ENCODE assay signal across 1 cellular context in the genomic region with DNA sequence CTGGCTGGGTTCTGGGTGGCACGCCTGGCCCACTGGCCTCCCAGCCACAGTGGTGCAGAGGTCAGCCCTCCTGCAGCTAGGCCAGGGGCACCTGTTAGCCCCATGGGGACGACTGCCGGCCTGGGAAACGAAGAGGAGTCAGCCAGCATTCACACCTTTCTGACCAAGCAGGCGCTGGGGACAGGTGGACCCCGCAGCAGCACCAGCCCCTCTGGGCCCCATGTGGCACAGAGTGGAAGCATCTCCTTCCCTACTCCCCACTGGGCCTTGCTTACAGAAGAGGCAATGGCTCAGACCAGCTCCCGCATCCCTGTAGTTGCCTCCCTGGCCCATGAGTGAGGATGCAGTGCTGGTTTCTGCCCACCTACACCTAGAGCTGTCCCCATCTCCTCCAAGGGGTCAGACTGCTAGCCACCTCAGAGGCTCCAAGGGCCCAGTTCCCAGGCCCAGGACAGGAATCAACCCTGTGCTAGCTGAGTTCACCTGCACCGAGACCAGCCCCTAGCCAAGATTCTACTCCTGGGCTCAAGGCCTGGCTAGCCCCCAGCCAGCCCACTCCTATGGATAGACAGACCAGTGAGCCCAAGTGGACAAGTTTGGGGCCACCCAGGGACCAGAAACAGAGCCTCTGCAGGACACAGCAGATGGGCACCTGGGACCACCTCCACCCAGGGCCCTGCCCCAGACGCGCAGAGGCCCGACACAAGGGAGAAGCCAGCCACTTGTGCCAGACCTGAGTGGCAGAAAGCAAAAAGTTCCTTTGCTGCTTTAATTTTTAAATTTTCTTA.
TF ChIP-seq lines count a peak whose summit lies in the region.

No MANE protein-coding gene starts in this region.

TF ChIP-seq in K562, 482 proteins besides CTCF, POLR2A, EP300 and RAD21 (continued from another document and continues in another):
- TF ChIP-seq, protein P1, sequence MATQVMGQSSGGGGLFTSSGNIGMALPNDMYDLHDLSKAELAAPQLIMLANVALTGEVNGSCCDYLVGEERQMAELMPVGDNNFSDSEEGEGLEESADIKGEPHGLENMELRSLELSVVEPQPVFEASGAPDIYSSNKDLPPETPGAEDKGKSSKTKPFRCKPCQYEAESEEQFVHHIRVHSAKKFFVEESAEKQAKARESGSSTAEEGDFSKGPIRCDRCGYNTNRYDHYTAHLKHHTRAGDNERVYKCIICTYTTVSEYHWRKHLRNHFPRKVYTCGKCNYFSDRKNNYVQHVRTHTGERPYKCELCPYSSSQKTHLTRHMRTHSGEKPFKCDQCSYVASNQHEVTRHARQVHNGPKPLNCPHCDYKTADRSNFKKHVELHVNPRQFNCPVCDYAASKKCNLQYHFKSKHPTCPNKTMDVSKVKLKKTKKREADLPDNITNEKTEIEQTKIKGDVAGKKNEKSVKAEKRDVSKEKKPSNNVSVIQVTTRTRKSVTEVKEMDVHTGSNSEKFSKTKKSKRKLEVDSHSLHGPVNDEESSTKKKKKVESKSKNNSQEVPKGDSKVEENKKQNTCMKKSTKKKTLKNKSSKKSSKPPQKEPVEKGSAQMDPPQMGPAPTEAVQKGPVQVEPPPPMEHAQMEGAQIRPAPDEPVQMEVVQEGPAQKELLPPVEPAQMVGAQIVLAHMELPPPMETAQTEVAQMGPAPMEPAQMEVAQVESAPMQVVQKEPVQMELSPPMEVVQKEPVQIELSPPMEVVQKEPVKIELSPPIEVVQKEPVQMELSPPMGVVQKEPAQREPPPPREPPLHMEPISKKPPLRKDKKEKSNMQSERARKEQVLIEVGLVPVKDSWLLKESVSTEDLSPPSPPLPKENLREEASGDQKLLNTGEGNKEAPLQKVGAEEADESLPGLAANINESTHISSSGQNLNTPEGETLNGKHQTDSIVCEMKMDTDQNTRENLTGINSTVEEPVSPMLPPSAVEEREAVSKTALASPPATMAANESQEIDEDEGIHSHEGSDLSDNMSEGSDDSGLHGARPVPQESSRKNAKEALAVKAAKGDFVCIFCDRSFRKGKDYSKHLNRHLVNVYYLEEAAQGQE (CRISPR knock-in tag; IDR thresholded peaks at IDR 0.05; ENCODE audit: low read depth) = peak; percentile 24; the same call in 1 of the 2 replicates
- TF ChIP-seq HNRNPUL1 (IDR thresholded peaks at IDR 0.05; ENCODE audit: low read length) (no peak), ZNF41 (CRISPR knock-in tag; conservative IDR thresholded peaks at IDR 0.05) (no peak), RB1 (IDR thresholded peaks at IDR 0.05; ENCODE audit: low read depth) (0 out of 2 replicates have a peak, but pooled peaks have one; percentile 33), ZNF311 (CRISPR knock-in tag; IDR thresholded peaks at IDR 0.05) (no peak), ZBTB1 (CRISPR knock-in tag; IDR thresholded peaks at IDR 0.05; ENCODE audit: borderline replicate concordance, low read depth) (no peak), MBD2 (IDR thresholded peaks at IDR 0.05; ENCODE audit: borderline replicate concordance, low read depth) (no peak), NCOA1 (IDR thresholded peaks at IDR 0.05; ENCODE audit: low read depth) (no peak), GTF2A2 (tag; IDR thresholded peaks at IDR 0.05) (no peak), CBX5 (IDR thresholded peaks at IDR 0.05; ENCODE audit: borderline replicate concordance, low read depth) (no peak), ZBTB17 (CRISPR knock-in tag; IDR thresholded peaks at IDR 0.05) (0 out of 2 replicates have a peak, but pooled peaks have one; percentile 17), MAFG (tag; conservative IDR thresholded peaks at IDR 0.05) (no peak), NFXL1 (CRISPR knock-in tag; IDR thresholded peaks at IDR 0.05) (0 out of 2 replicates have a peak, but pooled peaks have one; percentile 44), ESRRA (IDR thresholded peaks at IDR 0.05; ENCODE audit: borderline replicate concordance, low read depth) (no peak), ZNF12 (CRISPR knock-in tag; IDR thresholded peaks at IDR 0.05) (no peak), ELF4 (CRISPR knock-in tag; IDR thresholded peaks at IDR 0.05) (peak; percentile 83; the same call in 1 of the 2 replicates), ZNF121 (CRISPR knock-in tag; conservative IDR thresholded peaks at IDR 0.05) (no peak), ADNP (tag; IDR thresholded peaks at IDR 0.05) (no peak), TAF15 (IDR thresholded peaks at IDR 0.05; ENCODE audit: low read depth, low read length) (no peak)
- TF ChIP-seq, protein P2, sequence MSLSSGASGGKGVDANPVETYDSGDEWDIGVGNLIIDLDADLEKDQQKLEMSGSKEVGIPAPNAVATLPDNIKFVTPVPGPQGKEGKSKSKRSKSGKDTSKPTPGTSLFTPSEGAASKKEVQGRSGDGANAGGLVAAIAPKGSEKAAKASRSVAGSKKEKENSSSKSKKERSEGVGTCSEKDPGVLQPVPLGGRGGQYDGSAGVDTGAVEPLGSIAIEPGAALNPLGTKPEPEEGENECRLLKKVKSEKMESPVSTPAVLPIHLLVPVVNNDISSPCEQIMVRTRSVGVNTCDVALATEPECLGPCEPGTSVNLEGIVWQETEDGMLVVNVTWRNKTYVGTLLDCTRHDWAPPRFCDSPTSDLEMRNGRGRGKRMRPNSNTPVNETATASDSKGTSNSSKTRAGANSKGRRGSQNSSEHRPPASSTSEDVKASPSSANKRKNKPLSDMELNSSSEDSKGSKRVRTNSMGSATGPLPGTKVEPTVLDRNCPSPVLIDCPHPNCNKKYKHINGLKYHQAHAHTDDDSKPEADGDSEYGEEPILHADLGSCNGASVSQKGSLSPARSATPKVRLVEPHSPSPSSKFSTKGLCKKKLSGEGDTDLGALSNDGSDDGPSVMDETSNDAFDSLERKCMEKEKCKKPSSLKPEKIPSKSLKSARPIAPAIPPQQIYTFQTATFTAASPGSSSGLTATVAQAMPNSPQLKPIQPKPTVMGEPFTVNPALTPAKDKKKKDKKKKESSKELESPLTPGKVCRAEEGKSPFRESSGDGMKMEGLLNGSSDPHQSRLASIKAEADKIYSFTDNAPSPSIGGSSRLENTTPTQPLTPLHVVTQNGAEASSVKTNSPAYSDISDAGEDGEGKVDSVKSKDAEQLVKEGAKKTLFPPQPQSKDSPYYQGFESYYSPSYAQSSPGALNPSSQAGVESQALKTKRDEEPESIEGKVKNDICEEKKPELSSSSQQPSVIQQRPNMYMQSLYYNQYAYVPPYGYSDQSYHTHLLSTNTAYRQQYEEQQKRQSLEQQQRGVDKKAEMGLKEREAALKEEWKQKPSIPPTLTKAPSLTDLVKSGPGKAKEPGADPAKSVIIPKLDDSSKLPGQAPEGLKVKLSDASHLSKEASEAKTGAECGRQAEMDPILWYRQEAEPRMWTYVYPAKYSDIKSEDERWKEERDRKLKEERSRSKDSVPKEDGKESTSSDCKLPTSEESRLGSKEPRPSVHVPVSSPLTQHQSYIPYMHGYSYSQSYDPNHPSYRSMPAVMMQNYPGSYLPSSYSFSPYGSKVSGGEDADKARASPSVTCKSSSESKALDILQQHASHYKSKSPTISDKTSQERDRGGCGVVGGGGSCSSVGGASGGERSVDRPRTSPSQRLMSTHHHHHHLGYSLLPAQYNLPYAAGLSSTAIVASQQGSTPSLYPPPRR (CRISPR knock-in tag; IDR thresholded peaks at IDR 0.05; ENCODE audit: borderline replicate concordance) = no peak
- TF ChIP-seq, protein P3, sequence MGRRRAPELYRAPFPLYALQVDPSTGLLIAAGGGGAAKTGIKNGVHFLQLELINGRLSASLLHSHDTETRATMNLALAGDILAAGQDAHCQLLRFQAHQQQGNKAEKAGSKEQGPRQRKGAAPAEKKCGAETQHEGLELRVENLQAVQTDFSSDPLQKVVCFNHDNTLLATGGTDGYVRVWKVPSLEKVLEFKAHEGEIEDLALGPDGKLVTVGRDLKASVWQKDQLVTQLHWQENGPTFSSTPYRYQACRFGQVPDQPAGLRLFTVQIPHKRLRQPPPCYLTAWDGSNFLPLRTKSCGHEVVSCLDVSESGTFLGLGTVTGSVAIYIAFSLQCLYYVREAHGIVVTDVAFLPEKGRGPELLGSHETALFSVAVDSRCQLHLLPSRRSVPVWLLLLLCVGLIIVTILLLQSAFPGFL (CRISPR knock-in tag; IDR thresholded peaks at IDR 0.05) = no peak
- TF ChIP-seq, protein P4, sequence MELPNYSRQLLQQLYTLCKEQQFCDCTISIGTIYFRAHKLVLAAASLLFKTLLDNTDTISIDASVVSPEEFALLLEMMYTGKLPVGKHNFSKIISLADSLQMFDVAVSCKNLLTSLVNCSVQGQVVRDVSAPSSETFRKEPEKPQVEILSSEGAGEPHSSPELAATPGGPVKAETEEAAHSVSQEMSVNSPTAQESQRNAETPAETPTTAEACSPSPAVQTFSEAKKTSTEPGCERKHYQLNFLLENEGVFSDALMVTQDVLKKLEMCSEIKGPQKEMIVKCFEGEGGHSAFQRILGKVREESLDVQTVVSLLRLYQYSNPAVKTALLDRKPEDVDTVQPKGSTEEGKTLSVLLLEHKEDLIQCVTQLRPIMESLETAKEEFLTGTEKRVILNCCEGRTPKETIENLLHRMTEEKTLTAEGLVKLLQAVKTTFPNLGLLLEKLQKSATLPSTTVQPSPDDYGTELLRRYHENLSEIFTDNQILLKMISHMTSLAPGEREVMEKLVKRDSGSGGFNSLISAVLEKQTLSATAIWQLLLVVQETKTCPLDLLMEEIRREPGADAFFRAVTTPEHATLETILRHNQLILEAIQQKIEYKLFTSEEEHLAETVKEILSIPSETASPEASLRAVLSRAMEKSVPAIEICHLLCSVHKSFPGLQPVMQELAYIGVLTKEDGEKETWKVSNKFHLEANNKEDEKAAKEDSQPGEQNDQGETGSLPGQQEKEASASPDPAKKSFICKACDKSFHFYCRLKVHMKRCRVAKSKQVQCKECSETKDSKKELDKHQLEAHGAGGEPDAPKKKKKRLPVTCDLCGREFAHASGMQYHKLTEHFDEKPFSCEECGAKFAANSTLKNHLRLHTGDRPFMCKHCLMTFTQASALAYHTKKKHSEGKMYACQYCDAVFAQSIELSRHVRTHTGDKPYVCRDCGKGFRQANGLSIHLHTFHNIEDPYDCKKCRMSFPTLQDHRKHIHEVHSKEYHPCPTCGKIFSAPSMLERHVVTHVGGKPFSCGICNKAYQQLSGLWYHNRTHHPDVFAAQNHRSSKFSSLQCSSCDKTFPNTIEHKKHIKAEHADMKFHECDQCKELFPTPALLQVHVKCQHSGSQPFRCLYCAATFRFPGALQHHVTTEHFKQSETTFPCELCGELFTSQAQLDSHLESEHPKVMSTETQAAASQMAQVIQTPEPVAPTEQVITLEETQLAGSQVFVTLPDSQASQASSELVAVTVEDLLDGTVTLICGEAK (IDR thresholded peaks at IDR 0.05) = no peak
- TF ChIP-seq, protein P4 (CRISPR knock-in tag; IDR thresholded peaks at IDR 0.05) = no peak
- TF ChIP-seq, protein P5, sequence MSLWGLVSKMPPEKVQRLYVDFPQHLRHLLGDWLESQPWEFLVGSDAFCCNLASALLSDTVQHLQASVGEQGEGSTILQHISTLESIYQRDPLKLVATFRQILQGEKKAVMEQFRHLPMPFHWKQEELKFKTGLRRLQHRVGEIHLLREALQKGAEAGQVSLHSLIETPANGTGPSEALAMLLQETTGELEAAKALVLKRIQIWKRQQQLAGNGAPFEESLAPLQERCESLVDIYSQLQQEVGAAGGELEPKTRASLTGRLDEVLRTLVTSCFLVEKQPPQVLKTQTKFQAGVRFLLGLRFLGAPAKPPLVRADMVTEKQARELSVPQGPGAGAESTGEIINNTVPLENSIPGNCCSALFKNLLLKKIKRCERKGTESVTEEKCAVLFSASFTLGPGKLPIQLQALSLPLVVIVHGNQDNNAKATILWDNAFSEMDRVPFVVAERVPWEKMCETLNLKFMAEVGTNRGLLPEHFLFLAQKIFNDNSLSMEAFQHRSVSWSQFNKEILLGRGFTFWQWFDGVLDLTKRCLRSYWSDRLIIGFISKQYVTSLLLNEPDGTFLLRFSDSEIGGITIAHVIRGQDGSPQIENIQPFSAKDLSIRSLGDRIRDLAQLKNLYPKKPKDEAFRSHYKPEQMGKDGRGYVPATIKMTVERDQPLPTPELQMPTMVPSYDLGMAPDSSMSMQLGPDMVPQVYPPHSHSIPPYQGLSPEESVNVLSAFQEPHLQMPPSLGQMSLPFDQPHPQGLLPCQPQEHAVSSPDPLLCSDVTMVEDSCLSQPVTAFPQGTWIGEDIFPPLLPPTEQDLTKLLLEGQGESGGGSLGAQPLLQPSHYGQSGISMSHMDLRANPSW (CRISPR knock-in tag; IDR thresholded peaks at IDR 0.05) = no peak
- TF ChIP-seq, protein P6, sequence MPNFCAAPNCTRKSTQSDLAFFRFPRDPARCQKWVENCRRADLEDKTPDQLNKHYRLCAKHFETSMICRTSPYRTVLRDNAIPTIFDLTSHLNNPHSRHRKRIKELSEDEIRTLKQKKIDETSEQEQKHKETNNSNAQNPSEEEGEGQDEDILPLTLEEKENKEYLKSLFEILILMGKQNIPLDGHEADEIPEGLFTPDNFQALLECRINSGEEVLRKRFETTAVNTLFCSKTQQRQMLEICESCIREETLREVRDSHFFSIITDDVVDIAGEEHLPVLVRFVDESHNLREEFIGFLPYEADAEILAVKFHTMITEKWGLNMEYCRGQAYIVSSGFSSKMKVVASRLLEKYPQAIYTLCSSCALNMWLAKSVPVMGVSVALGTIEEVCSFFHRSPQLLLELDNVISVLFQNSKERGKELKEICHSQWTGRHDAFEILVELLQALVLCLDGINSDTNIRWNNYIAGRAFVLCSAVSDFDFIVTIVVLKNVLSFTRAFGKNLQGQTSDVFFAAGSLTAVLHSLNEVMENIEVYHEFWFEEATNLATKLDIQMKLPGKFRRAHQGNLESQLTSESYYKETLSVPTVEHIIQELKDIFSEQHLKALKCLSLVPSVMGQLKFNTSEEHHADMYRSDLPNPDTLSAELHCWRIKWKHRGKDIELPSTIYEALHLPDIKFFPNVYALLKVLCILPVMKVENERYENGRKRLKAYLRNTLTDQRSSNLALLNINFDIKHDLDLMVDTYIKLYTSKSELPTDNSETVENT (CRISPR knock-in tag; IDR thresholded peaks at IDR 0.05) = peak; percentile 62
